1 cellular context compared by ENCODE assay signal in the genomic region with DNA sequence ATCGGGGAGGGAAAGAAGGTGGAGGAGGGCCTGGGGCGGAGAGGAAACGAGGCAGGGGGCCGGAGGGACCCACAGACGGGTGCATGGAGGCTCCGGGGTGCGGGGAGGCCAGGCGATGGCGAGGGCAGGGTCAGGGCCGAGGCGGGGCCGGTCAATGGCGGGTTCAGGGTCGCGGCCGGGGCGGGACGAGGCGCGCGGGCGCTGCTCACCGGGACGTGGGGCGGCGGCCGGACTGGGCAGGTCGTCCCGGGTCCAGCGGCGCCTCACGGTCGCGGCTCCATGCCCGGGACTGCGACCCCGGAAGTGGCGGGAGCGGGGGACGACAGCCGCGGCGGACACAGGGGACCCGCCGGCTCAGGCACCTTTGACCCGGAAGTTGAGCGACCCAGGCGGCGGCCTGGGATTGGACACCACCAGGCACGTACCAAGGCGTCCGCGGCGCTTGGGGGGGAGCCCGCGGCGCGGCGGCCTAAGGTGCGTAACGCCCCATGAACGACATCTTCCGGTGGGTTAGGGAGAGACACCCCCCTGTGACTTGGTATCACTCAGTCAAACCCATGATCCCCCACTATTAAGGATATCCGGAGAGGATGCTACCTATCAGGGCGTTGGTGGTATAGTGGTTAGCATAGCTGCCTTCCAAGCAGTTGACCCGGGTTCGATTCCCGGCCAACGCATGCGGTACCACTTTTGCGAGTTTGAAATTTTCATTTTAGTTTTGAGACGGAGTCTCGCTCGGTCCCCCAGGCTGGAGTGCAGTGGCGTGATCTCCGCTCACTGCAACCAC.
TF ChIP-seq lines count a peak whose summit lies in the region.

A gene (minus strand): TSS at position 378 of the 787 bp plus-strand sequence. CDS start 3,936 bp downstream, outside the sequence.

TF ChIP-seq in HepG2, 621 proteins besides CTCF, POLR2A, EP300 and RAD21 (continued from another document and continues in another):
- TF ChIP-seq ZNF547 (CRISPR knock-in tag; IDR thresholded peaks at IDR 0.05) (peak; percentile 42), POLR2AphosphoS5 (IDR thresholded peaks at IDR 0.05; ENCODE audit: low read depth, low read length) (peak; percentile 47), SPEN (CRISPR knock-in tag; IDR thresholded peaks at IDR 0.05; ENCODE audit: low read depth) (peak; percentile 42), ZNF24 (IDR thresholded peaks at IDR 0.05) (peak; percentile 100), MYC (CRISPR knock-in tag; IDR thresholded peaks at IDR 0.05; ENCODE audit: borderline replicate concordance) (peak; percentile 57; the same call in 1 of the 2 replicates), PCBP2 (optimal IDR thresholded peaks at IDR 0.05; ENCODE audit: low read depth, low read length, poor library complexity, severe bottlenecking) (no peak), HDAC1 (CRISPR knock-in tag; IDR thresholded peaks at IDR 0.05) (peak; percentile 75), RXRA (CRISPR knock-in tag; IDR thresholded peaks at IDR 0.05) (peak; percentile 72), MLLT10 (CRISPR knock-in tag; IDR thresholded peaks at IDR 0.05) (no peak), ZNF83 (CRISPR knock-in tag; IDR thresholded peaks at IDR 0.05; ENCODE audit: borderline replicate concordance) (no peak; the same call in 1 of the 2 replicates), STAT5B (CRISPR knock-in tag; IDR thresholded peaks at IDR 0.05) (peak; percentile 14; the same call in 1 of the 2 replicates), ZKSCAN8 (CRISPR knock-in tag; IDR thresholded peaks at IDR 0.05; ENCODE audit: borderline replicate concordance) (peak; percentile 60; the same call in 1 of the 2 replicates), REXO4 (CRISPR knock-in tag; IDR thresholded peaks at IDR 0.05; ENCODE audit: borderline replicate concordance) (no peak), GATAD1 (CRISPR knock-in tag; IDR thresholded peaks at IDR 0.05) (peak; percentile 95), TSC22D2 (CRISPR knock-in tag; IDR thresholded peaks at IDR 0.05; ENCODE audit: borderline replicate concordance) (peak; percentile 70; the same call in 1 of the 2 replicates), RBM39 (IDR thresholded peaks at IDR 0.05; ENCODE audit: low read depth, low read length, poor library complexity, severe bottlenecking) (no peak), ZNF317 (CRISPR knock-in tag; IDR thresholded peaks at IDR 0.05) (peak; percentile 90), HMGA1 (CRISPR knock-in tag; conservative IDR thresholded peaks at IDR 0.05) (no peak), NFATC3 (CRISPR knock-in tag; IDR thresholded peaks at IDR 0.05) (0 out of 2 replicates have a peak, but pooled peaks have one; percentile 64), CBX1 (IDR thresholded peaks at IDR 0.05; ENCODE audit: low read depth) (peak; percentile 74), HES4 (CRISPR knock-in tag; IDR thresholded peaks at IDR 0.05; ENCODE audit: borderline replicate concordance) (peak; percentile 45; the same call in 1 of the 2 replicates), PHF20 (CRISPR knock-in tag; IDR thresholded peaks at IDR 0.05) (peak; percentile 96), RFXANK (CRISPR knock-in tag; IDR thresholded peaks at IDR 0.05) (no peak), SALL1 (CRISPR knock-in tag; IDR thresholded peaks at IDR 0.05) (peak; percentile 86), SMAD3 (CRISPR knock-in tag; IDR thresholded peaks at IDR 0.05) (peak; percentile 69; the same call in 1 of the 2 replicates), ZBTB20 (CRISPR knock-in tag; IDR thresholded peaks at IDR 0.05; ENCODE audit: borderline replicate concordance, low read depth) (peak; percentile 80), ZNF234 (CRISPR knock-in tag; conservative IDR thresholded peaks at IDR 0.05) (no peak), ZBTB1 (CRISPR knock-in tag; IDR thresholded peaks at IDR 0.05; ENCODE audit: borderline replicate concordance) (no peak), ARHGAP35 (CRISPR knock-in tag; IDR thresholded peaks at IDR 0.05; ENCODE audit: borderline replicate concordance) (0 out of 2 replicates have a peak, but pooled peaks have one; percentile 70), ZNF850 (CRISPR knock-in tag; conservative IDR thresholded peaks at IDR 0.05) (no peak), ZNF235 (CRISPR knock-in tag; IDR thresholded peaks at IDR 0.05; ENCODE audit: borderline replicate concordance) (peak; percentile 89; the same call in 1 of the 2 replicates), ZNF326 (CRISPR knock-in tag; IDR thresholded peaks at IDR 0.05; ENCODE audit: borderline replicate concordance) (no peak), ZNF34 (CRISPR knock-in tag; IDR thresholded peaks at IDR 0.05; ENCODE audit: borderline replicate concordance) (0 out of 2 replicates have a peak, but pooled peaks have one; percentile 24), ZNF253 (CRISPR knock-in tag; IDR thresholded peaks at IDR 0.05; ENCODE audit: borderline replicate concordance) (no peak), ZNF331 (CRISPR knock-in tag; IDR thresholded peaks at IDR 0.05) (peak; percentile 81)
- TF ChIP-seq, protein P1, sequence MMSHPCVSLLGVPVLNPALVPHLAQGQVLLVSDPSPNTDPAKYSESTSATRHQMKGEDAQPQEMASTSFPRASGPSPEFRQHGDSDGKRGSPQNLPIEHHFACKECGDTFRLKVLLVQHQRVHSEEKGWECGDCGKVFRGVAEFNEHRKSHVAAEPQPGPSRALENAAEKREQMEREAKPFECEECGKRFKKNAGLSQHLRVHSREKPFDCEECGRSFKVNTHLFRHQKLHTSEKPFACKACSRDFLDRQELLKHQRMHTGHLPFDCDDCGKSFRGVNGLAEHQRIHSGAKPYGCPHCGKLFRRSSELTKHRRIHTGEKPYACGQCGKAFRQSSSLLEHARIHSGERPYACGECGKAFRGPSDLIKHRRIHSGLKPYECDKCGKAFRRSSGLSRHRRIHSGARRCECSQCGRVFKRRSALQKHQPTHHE (CRISPR knock-in tag; IDR thresholded peaks at IDR 0.05; ENCODE audit: borderline replicate concordance) = no peak; the same call in 1 of the 2 replicates
- TF ChIP-seq, protein P2, sequence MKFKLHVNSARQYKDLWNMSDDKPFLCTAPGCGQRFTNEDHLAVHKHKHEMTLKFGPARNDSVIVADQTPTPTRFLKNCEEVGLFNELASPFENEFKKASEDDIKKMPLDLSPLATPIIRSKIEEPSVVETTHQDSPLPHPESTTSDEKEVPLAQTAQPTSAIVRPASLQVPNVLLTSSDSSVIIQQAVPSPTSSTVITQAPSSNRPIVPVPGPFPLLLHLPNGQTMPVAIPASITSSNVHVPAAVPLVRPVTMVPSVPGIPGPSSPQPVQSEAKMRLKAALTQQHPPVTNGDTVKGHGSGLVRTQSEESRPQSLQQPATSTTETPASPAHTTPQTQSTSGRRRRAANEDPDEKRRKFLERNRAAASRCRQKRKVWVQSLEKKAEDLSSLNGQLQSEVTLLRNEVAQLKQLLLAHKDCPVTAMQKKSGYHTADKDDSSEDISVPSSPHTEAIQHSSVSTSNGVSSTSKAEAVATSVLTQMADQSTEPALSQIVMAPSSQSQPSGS (CRISPR knock-in tag; IDR thresholded peaks at IDR 0.05) = peak; percentile 81; the same call in 1 of the 2 replicates
- TF ChIP-seq, protein P3, sequence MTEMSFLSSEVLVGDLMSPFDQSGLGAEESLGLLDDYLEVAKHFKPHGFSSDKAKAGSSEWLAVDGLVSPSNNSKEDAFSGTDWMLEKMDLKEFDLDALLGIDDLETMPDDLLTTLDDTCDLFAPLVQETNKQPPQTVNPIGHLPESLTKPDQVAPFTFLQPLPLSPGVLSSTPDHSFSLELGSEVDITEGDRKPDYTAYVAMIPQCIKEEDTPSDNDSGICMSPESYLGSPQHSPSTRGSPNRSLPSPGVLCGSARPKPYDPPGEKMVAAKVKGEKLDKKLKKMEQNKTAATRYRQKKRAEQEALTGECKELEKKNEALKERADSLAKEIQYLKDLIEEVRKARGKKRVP (CRISPR knock-in tag; IDR thresholded peaks at IDR 0.05) = no peak
- TF ChIP-seq, protein P4, sequence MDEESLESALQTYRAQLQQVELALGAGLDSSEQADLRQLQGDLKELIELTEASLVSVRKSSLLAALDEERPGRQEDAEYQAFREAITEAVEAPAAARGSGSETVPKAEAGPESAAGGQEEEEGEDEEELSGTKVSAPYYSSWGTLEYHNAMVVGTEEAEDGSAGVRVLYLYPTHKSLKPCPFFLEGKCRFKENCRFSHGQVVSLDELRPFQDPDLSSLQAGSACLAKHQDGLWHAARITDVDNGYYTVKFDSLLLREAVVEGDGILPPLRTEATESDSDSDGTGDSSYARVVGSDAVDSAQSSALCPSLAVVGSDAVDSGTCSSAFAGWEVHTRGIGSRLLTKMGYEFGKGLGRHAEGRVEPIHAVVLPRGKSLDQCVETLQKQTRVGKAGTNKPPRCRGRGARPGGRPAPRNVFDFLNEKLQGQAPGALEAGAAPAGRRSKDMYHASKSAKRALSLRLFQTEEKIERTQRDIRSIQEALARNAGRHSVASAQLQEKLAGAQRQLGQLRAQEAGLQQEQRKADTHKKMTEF (CRISPR knock-in tag; IDR thresholded peaks at IDR 0.05) = peak; percentile 90
- TF ChIP-seq, protein P5, sequence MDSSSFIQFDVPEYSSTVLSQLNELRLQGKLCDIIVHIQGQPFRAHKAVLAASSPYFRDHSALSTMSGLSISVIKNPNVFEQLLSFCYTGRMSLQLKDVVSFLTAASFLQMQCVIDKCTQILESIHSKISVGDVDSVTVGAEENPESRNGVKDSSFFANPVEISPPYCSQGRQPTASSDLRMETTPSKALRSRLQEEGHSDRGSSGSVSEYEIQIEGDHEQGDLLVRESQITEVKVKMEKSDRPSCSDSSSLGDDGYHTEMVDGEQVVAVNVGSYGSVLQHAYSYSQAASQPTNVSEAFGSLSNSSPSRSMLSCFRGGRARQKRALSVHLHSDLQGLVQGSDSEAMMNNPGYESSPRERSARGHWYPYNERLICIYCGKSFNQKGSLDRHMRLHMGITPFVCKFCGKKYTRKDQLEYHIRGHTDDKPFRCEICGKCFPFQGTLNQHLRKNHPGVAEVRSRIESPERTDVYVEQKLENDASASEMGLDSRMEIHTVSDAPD (CRISPR knock-in tag; IDR thresholded peaks at IDR 0.05) = no peak; the same call in 1 of the 2 replicates
- TF ChIP-seq, protein P6, sequence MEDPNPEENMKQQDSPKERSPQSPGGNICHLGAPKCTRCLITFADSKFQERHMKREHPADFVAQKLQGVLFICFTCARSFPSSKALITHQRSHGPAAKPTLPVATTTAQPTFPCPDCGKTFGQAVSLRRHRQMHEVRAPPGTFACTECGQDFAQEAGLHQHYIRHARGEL (CRISPR knock-in tag; IDR thresholded peaks at IDR 0.05) = no peak
- TF ChIP-seq, protein P7, sequence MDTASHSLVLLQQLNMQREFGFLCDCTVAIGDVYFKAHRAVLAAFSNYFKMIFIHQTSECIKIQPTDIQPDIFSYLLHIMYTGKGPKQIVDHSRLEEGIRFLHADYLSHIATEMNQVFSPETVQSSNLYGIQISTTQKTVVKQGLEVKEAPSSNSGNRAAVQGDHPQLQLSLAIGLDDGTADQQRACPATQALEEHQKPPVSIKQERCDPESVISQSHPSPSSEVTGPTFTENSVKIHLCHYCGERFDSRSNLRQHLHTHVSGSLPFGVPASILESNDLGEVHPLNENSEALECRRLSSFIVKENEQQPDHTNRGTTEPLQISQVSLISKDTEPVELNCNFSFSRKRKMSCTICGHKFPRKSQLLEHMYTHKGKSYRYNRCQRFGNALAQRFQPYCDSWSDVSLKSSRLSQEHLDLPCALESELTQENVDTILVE (CRISPR knock-in tag; IDR thresholded peaks at IDR 0.05) = peak; percentile 96
- TF ChIP-seq, protein P8, sequence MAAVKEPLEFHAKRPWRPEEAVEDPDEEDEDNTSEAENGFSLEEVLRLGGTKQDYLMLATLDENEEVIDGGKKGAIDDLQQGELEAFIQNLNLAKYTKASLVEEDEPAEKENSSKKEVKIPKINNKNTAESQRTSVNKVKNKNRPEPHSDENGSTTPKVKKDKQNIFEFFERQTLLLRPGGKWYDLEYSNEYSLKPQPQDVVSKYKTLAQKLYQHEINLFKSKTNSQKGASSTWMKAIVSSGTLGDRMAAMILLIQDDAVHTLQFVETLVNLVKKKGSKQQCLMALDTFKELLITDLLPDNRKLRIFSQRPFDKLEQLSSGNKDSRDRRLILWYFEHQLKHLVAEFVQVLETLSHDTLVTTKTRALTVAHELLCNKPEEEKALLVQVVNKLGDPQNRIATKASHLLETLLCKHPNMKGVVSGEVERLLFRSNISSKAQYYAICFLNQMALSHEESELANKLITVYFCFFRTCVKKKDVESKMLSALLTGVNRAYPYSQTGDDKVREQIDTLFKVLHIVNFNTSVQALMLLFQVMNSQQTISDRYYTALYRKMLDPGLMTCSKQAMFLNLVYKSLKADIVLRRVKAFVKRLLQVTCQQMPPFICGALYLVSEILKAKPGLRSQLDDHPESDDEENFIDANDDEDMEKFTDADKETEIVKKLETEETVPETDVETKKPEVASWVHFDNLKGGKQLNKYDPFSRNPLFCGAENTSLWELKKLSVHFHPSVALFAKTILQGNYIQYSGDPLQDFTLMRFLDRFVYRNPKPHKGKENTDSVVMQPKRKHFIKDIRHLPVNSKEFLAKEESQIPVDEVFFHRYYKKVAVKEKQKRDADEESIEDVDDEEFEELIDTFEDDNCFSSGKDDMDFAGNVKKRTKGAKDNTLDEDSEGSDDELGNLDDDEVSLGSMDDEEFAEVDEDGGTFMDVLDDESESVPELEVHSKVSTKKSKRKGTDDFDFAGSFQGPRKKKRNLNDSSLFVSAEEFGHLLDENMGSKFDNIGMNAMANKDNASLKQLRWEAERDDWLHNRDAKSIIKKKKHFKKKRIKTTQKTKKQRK (IDR thresholded peaks at IDR 0.05; ENCODE audit: low read length) = no peak
- TF ChIP-seq, protein P9, sequence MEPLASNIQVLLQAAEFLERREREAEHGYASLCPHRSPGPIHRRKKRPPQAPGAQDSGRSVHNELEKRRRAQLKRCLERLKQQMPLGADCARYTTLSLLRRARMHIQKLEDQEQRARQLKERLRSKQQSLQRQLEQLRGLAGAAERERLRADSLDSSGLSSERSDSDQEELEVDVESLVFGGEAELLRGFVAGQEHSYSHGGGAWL (CRISPR knock-in tag; IDR thresholded peaks at IDR 0.05) = peak; percentile 65; the same call in 1 of the 2 replicates
